ENCODE assay signal across 10 cellular contexts in the genomic region with DNA sequence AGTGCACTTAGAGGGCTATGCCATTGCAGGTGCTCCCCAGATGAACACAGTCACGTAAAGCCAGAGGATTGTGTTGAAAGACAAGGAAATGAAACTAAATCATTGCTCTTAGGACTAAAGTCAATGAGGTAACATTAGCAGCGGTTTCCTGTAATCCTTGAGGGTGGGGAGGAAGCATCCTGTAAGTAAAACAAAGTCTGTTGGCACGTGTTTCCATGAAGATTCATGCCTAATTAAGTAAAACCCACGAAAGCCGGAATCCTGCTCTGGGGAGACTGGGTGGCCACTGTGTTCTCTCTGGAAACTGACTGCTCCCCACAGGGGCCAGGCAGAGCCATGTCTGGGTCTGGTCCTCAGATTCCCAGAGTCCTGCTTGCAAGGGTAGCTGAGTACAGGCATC. TPM values are rescaled to one million over a fixed set of nuclear protein-coding genes. Genes with fewer than 3 reads are reported as not detected.
A peak's percentile ranks its signal among the peaks of the same experiment; 100 is the strongest.
DNase-seq lines count a peak whose midpoint lies in the region; ATAC-seq, FAIRE-seq and TF ChIP-seq lines count a peak whose summit lies in the region.
"Had no signal": no experiment of that assay in that cellular context is flagged by ENCODE, and none has a peak within 500 bp of the region (broad histone marks: within the 10 kb centered on the region; RNA-seq: fewer than 3 reads in every experiment).

No MANE protein-coding gene starts in this region.

- H3K27ac Mint-ChIP-seq in CD4-positive, alpha-beta T cell, result no peak overlapping the region
- H3K27ac Mint-ChIP-seq: activated CD4-positive, alpha-beta memory T cell treated with anti-CD3 and anti-CD28 coated beads for 36 hours had no signal

- no peaks in the 10 kb centered on the region for H3K79me2 ChIP-seq in mammary epithelial cell (ENCODE audit: insufficient read depth, low read length)

- no peak for DNase-seq in CD4-positive, alpha-beta T cell
- DNase-seq in GM19239 (ENCODE audit: insufficient read length, low spot score) (peak; percentile 17), fibroblast of gingiva (ENCODE audit: low read depth) (peak; percentile 57), pons (ENCODE audit: low spot score) (no peak), mammary epithelial cell (no peak), sigmoid colon (no peak)
- DNase-seq: activated CD4-positive, alpha-beta memory T cell treated with anti-CD3 and anti-CD28 coated beads for 36 hours; psoas muscle had no signal

- H3K4me3 Mint-ChIP-seq in CD4-positive, alpha-beta T cell, result no peak overlapping the region
- H3K4me3 Mint-ChIP-seq: activated CD4-positive, alpha-beta memory T cell treated with anti-CD3 and anti-CD28 coated beads for 36 hours had no signal

- no TSS peak for BruUV-seq in mammary epithelial cell (replicated peaks; lab: Mats Ljungman, UMichigan)

- no peak overlapping the region for H3K9ac ChIP-seq in mammary epithelial cell (ENCODE audit: insufficient read depth, low read length)

- POLR2A ChIA-PET in CD4-positive, alpha-beta T cell (lab: Charles Lee), result no interaction called here

- no peak overlapping the region for H2AFZ ChIP-seq in mammary epithelial cell (ENCODE audit: low read depth, low read length)

- H3K9me3 ChIP-seq in CD4-positive, alpha-beta T cell (ENCODE audit: control insufficient read depth, low read length), result no peaks in the 10 kb centered on the region
- no peaks in the 10 kb centered on the region for H3K9me3 ChIP-seq in mammary epithelial cell (replicated peaks; ENCODE audit: insufficient read depth, low read length)
- no peaks in the 10 kb centered on the region for H3K9me3 ChIP-seq in sigmoid colon
- H3K9me3 ChIP-seq: psoas muscle had no signal

- no peaks in the 10 kb centered on the region for H3K9me3 Mint-ChIP-seq in CD4-positive, alpha-beta T cell
- H3K9me3 Mint-ChIP-seq: activated CD4-positive, alpha-beta memory T cell treated with anti-CD3 and anti-CD28 coated beads for 36 hours had no signal

- no peaks in the 10 kb centered on the region for H3K27me3 ChIP-seq in CD4-positive, alpha-beta T cell (ENCODE audit: control insufficient read depth, insufficient read depth, low read length)
- H3K27me3 ChIP-seq in mammary epithelial cell (ENCODE audit: insufficient read depth, low read length) (no peaks in the 10 kb centered on the region), sigmoid colon (no peaks in the 10 kb centered on the region)

- dilution Hi-C loops in mammary epithelial cell (cut with HindIII; ENCODE audit: low sequenced_read_pairs), result no loop called here

- H3K4me3 ChIP-seq in mammary epithelial cell (replicated peaks in 1 of 3; ENCODE audit: insufficient read depth in 1 of 3, low read depth in 2 of 3, low read length in 3 of 3) (no peak overlapping the region), sigmoid colon (no peak overlapping the region)
- H3K4me3 ChIP-seq: psoas muscle had no signal

- peak; percentile 77 for FAIRE-seq in GM19239 (lab: Jason Lieb, UNC)

- no peaks in the 10 kb centered on the region for H4K20me1 ChIP-seq in mammary epithelial cell (ENCODE audit: insufficient read depth, low read length)

- no peak for TF ChIP-seq POLR2A in sigmoid colon (IDR thresholded peaks at IDR 0.05)

- H3K4me1 ChIP-seq in mammary epithelial cell (ENCODE audit: insufficient read depth, low read length) (no peaks in the 10 kb centered on the region), sigmoid colon (no peaks in the 10 kb centered on the region)
- H3K4me1 ChIP-seq: psoas muscle had no signal

- in situ Hi-C loops in mammary epithelial cell (cut with MboI; ENCODE audit: low sequenced_read_pairs in 2 of 2), result no loop called here

- peaks cover 7% of the 10 kb centered on the region for H3K4me1 Mint-ChIP-seq in CD4-positive, alpha-beta T cell (ENCODE audit: low read depth)

- peak; percentile 41 for ATAC-seq in CD4-positive, alpha-beta T cell (ENCODE audit: poor library complexity)
- ATAC-seq in HG03469 (IDR thresholded peaks at IDR 0.05; ENCODE audit: unreplicated experiment), result peak; percentile 79
- ATAC-seq in GM21390 (IDR thresholded peaks at IDR 0.05; ENCODE audit: unreplicated experiment), result no peak
- ATAC-seq: psoas muscle had no signal

- no peak overlapping the region for H3K4me2 ChIP-seq in mammary epithelial cell (ENCODE audit: insufficient read depth, low read depth, low read length)

- no peak for TF ChIP-seq CTCF in CD4-positive, alpha-beta T cell (IDR thresholded peaks at IDR 0.05)
- TF ChIP-seq CTCF in mammary epithelial cell (conservative IDR thresholded peaks at IDR 0.05 in 1 of 2, IDR thresholded peaks at IDR 0.05 in 1 of 2; ENCODE audit: extremely low read depth in 1 of 2, insufficient read depth in 1 of 2, low read depth in 1 of 2, low read length in 2 of 2) (no peak), sigmoid colon (IDR thresholded peaks at IDR 0.05) (no peak)

- CTCF ChIA-PET in CD4-positive, alpha-beta T cell (lab: Charles Lee), result no interaction called here
- CTCF ChIA-PET in mammary epithelial cell (lab: Charles Lee; ENCODE audit: low non-redundant PET), result no interaction called here

- H3K27me3 Mint-ChIP-seq in CD4-positive, alpha-beta T cell, result no peaks in the 10 kb centered on the region
- H3K27me3 Mint-ChIP-seq: activated CD4-positive, alpha-beta memory T cell treated with anti-CD3 and anti-CD28 coated beads for 36 hours had no signal

- intact Hi-C loops in CD4-positive, alpha-beta T cell (cut with DNase I, micrococcal nuclease), result no loop called here
- intact Hi-C loops in mammary epithelial cell (cut with micrococcal nuclease), result no loop called here
- intact Hi-C loops in sigmoid colon (cut with DNase I), result no loop called here

- no peak for TF ChIP-seq EP300 in sigmoid colon (IDR thresholded peaks at IDR 0.05)

- H3K36me3 ChIP-seq in mammary epithelial cell (ENCODE audit: insufficient read depth, low read length) (no peaks in the 10 kb centered on the region), sigmoid colon (no peaks in the 10 kb centered on the region)

- no peaks in the 10 kb centered on the region for H3K36me3 Mint-ChIP-seq in CD4-positive, alpha-beta T cell (ENCODE audit: low read depth)
- H3K36me3 Mint-ChIP-seq: activated CD4-positive, alpha-beta memory T cell treated with anti-CD3 and anti-CD28 coated beads for 36 hours had no signal

- 77% methylated on average over 5 of the region's 5 CpGs for WGBS in mammary epithelial cell (ENCODE audit: low coverage, missing lambda C conversion rate)
- WGBS in sigmoid colon, 2 donors, result 20% methylated on average over 5 of the region's 5 CpGs

- no peak overlapping the region for H3K27ac ChIP-seq in CD4-positive, alpha-beta T cell (ENCODE audit: low read depth, low read length)
- H3K27ac ChIP-seq in mammary epithelial cell (ENCODE audit: insufficient read depth, low read depth, low read length), result no peak overlapping the region
- no peak overlapping the region for H3K27ac ChIP-seq in sigmoid colon
- H3K27ac ChIP-seq: psoas muscle had no signal

RNA-seq across cellular contexts. Expression of a gene that starts 18.3 kb away (rescaled TPM):
- not detected for total RNA-seq in CD4-positive, alpha-beta T cell
- total RNA-seq in mammary epithelial cell, result 1 to 10 TPM in 1 of 2 donors, under 1 TPM in 1; 0.17 to 1.6 TPM
- polyA plus RNA-seq in mammary epithelial cell, result 0.26 TPM
- not detected for polyA minus RNA-seq in mammary epithelial cell
- total RNA-seq in sigmoid colon, result 1 to 10 TPM in 2 of 4 donors, under 1 TPM in 1, not detected in 1; 0.33 to 2.1 (median 1.4) TPM
- 1 to 10 TPM in 2 of 3 donors, under 1 TPM in 1; 0.69 to 1.6 (median 1.2) TPM for polyA plus RNA-seq in sigmoid colon
- total RNA-seq: activated CD4-positive, alpha-beta memory T cell treated with anti-CD3 and anti-CD28 coated beads for 36 hours had no signal

Comparison
In these comparisons a context has a peak if more than half of its experiments do, and no peak if none do; other contexts are left out.
1. DNase-seq: peak in GM19239 (single experiment) and fibroblast of gingiva (single experiment); none in CD4-positive, alpha-beta T cell (0 of 10), pons (single experiment), mammary epithelial cell (single experiment) and sigmoid colon (single experiment).